ENCODE assay signal across 14 cellular contexts in genomic region chr9:86079421-86080111, GRCh38. TPM values are rescaled to one million over a fixed set of nuclear protein-coding genes. Genes with fewer than 3 reads are reported as not detected.
DNase-seq lines count a peak whose midpoint lies in the region; ATAC-seq and TF ChIP-seq lines count a peak whose summit lies in the region.
"Had no signal": no experiment of that assay in that cellular context is flagged by ENCODE, and none has a peak within 500 bp of the region (broad histone marks: within the 10 kb centered on the region; RNA-seq: fewer than 3 reads in every experiment).

No MANE protein-coding gene starts in this region.

- H3K4me1 ChIP-seq in CD8-positive, alpha-beta memory T cell (ENCODE audit: insufficient read depth, low read length) = no peaks in the 10 kb centered on the region
- H3K4me1 ChIP-seq: lower lobe of right lung had no signal

- H3K27me3 Mint-ChIP-seq in Calu3 (ENCODE audit: unreplicated experiment) = no peaks in the 10 kb centered on the region
- H3K27me3 Mint-ChIP-seq in nephron (ENCODE audit: low read depth) = no peaks in the 10 kb centered on the region
- peaks cover 0 to 3% of the 10 kb centered on the region in 2 donors for H3K27me3 Mint-ChIP-seq in CD8-positive, alpha-beta memory T cell
- H3K27me3 Mint-ChIP-seq: activated naive CD8-positive, alpha-beta T cell treated with anti-CD3 and anti-CD28 coated beads for 36 hours; CD4-positive, alpha-beta T cell had no signal

- intact Hi-C loops in Calu3 (cut with micrococcal nuclease; ENCODE audit: unreplicated experiment) = no loop called here

- H3K9me3 Mint-ChIP-seq in Calu3 (ENCODE audit: low read depth, unreplicated experiment) (no peaks in the 10 kb centered on the region), nephron (no peaks in the 10 kb centered on the region)
- no peaks in the 10 kb centered on the region for H3K9me3 Mint-ChIP-seq in CD8-positive, alpha-beta memory T cell
- H3K9me3 Mint-ChIP-seq: activated naive CD8-positive, alpha-beta T cell treated with anti-CD3 and anti-CD28 coated beads for 36 hours; CD4-positive, alpha-beta T cell had no signal

- no peak for ATAC-seq in HG02610 (IDR thresholded peaks at IDR 0.05; ENCODE audit: unreplicated experiment)
- no peak for ATAC-seq in HG03196 (IDR thresholded peaks at IDR 0.05; ENCODE audit: unreplicated experiment)
- no peak for ATAC-seq in esophagus mucosa
- ATAC-seq: lower lobe of right lung had no signal

- DNase-seq in Calu3 (peak; percentile 67), HT1080 (ENCODE audit: low read depth) (peak; percentile 20), epithelial cell of esophagus (ENCODE audit: low read depth) (peak; percentile 91)
- DNase-seq in CD8-positive, alpha-beta memory T cell = no peak
- DNase-seq: activated naive CD8-positive, alpha-beta T cell treated with anti-CD3 and anti-CD28 coated beads for 36 hours; CD4-positive, alpha-beta T cell; Kasumi-1; lower lobe of right lung; NCI-H1930; stimulated activated naive CD4-positive, alpha-beta T cell treated with Interleukin-2 at 50 U/mL for 16 hours had no signal

- no TSS peak for BruUV-seq in Calu3 (replicated peaks; lab: Mats Ljungman, UMichigan)

- H3K4me1 Mint-ChIP-seq in Calu3 (ENCODE audit: low read depth, unreplicated experiment) = peaks cover 29% of the 10 kb centered on the region
- H3K4me1 Mint-ChIP-seq in nephron = peaks cover 48% of the 10 kb centered on the region
- H3K4me1 Mint-ChIP-seq in CD8-positive, alpha-beta memory T cell = peaks cover 0 to 3% (median 0%) of the 10 kb centered on the region in 3 donors

- no peaks in the 10 kb centered on the region for H3K36me3 ChIP-seq in CD8-positive, alpha-beta memory T cell (ENCODE audit: insufficient read depth, low read length)
- H3K36me3 ChIP-seq: lower lobe of right lung had no signal

- H3K27ac Mint-ChIP-seq in Calu3 (ENCODE audit: unreplicated experiment) (peak overlapping the region; percentile 75), nephron (peak overlapping the region; percentile 38 to 88 (median 79))
- no peak overlapping the region for H3K27ac Mint-ChIP-seq in CD8-positive, alpha-beta memory T cell
- H3K27ac Mint-ChIP-seq: activated naive CD8-positive, alpha-beta T cell treated with anti-CD3 and anti-CD28 coated beads for 36 hours; CD4-positive, alpha-beta T cell had no signal

- no peaks in the 10 kb centered on the region for H3K27me3 ChIP-seq in CD8-positive, alpha-beta memory T cell (ENCODE audit: insufficient read depth, low read length, poor library complexity, severe bottlenecking)

- H3K36me3 Mint-ChIP-seq in Calu3 (ENCODE audit: insufficient read depth, unreplicated experiment) (peaks cover 23% of the 10 kb centered on the region), nephron (ENCODE audit: low read depth) (peaks cover 52% of the 10 kb centered on the region)
- H3K36me3 Mint-ChIP-seq in CD8-positive, alpha-beta memory T cell = no peaks in the 10 kb centered on the region
- H3K36me3 Mint-ChIP-seq: activated naive CD8-positive, alpha-beta T cell treated with anti-CD3 and anti-CD28 coated beads for 36 hours had no signal

- H3K4me3 Mint-ChIP-seq in Calu3 (ENCODE audit: low read depth, unreplicated experiment) = peak overlapping the region; percentile 53
- H3K4me3 Mint-ChIP-seq in nephron = peak overlapping the region in 2 of 3 experiments; percentile 16 to 57
- no peak overlapping the region for H3K4me3 Mint-ChIP-seq in CD8-positive, alpha-beta memory T cell
- H3K4me3 Mint-ChIP-seq: activated naive CD8-positive, alpha-beta T cell treated with anti-CD3 and anti-CD28 coated beads for 36 hours; CD4-positive, alpha-beta T cell had no signal

- H3K9me3 ChIP-seq in CD8-positive, alpha-beta memory T cell (ENCODE audit: low read length) = no peaks in the 10 kb centered on the region
- H3K9me3 ChIP-seq: lower lobe of right lung had no signal

- H3K4me3 ChIP-seq in epithelial cell of esophagus (ENCODE audit: low read length) = no peak overlapping the region
- no peak overlapping the region for H3K4me3 ChIP-seq in CD8-positive, alpha-beta memory T cell (ENCODE audit: low read length)
- H3K4me3 ChIP-seq: lower lobe of right lung had no signal

- no peak for TF ChIP-seq CTCF in Calu3 (IDR thresholded peaks at IDR 0.05; ENCODE audit: unreplicated experiment)
- TF ChIP-seq CTCF in epithelial cell of esophagus (IDR thresholded peaks at IDR 0.05; ENCODE audit: insufficient read depth, low read depth, low read length, missing control alignments) = no peak
- TF ChIP-seq CTCF in nephron (IDR thresholded peaks at IDR 0.05; ENCODE audit: unreplicated experiment in 3 of 3) = no peak

- CTCF ChIA-PET in Calu3 (lab: Charles Lee) = interaction anchor here (1.2 to 1.5 kb wide), 2 partner anchors 11 to 17 kb away, joined by 3 to 5 read pairs; no protein-coding TSS in a partner anchor
- CTCF ChIA-PET in CD8-positive, alpha-beta memory T cell (lab: Charles Lee) = no interaction called here

- POLR2A ChIA-PET in CD8-positive, alpha-beta memory T cell (lab: Charles Lee) = no interaction called here

- H3K27ac ChIP-seq in CD8-positive, alpha-beta memory T cell (ENCODE audit: low read depth, low read length) = no peak overlapping the region
- H3K27ac ChIP-seq: lower lobe of right lung had no signal

RNA-seq across cellular contexts. Expression of gene GOLM1, which starts 19.8 kb away (rescaled TPM):
- total RNA-seq in Calu3 (2022) (177 and 237 TPM in 2 replicates), esophagus mucosa (3.7 TPM)
- total RNA-seq in HT1080 (2014; rRNA removed; shearing (Covaris generic)) = 47.3 and 52.5 TPM in 2 replicates
- 66.5 and 72.0 TPM in 2 replicates for polyA plus RNA-seq in HT1080 (2015; cell fraction: cytosol; rRNA removed)
- 36.8 and 39.1 TPM in 2 replicates for polyA plus RNA-seq in HT1080 (2015; cell fraction: nucleus; rRNA removed)
- 1 to 10 TPM; 3.2 to 3.5 TPM for total RNA-seq in CD8-positive, alpha-beta memory T cell
- 2.3 TPM for polyA plus RNA-seq in CD8-positive, alpha-beta memory T cell

Comparison
In these comparisons a context has a peak if more than half of its experiments do, and no peak if none do; other contexts are left out.
1. DNase-seq: peak in Calu3 (single experiment), HT1080 (single experiment) and epithelial cell of esophagus (single experiment); none in CD8-positive, alpha-beta memory T cell (0 of 5).
2. H3K27ac Mint-ChIP-seq: peak in Calu3 (single experiment) and nephron (3 of 3); none in CD8-positive, alpha-beta memory T cell (0 of 8).
3. H3K4me3 Mint-ChIP-seq: peak in Calu3 (single experiment) and nephron (2 of 3); none in CD8-positive, alpha-beta memory T cell (0 of 7).
4. RNA of gene GOLM1, which starts 19.8 kb away (total RNA-seq): 177 to 237 TPM in Calu3 and 47.3 to 52.5 TPM in HT1080; 3.7 TPM in esophagus mucosa (single experiment) and 3.2 to 3.5 TPM in CD8-positive, alpha-beta memory T cell; every median in the first group is over 10 times any median in the second.